ENCODE assay signal across 1 cellular context in the genomic region with DNA sequence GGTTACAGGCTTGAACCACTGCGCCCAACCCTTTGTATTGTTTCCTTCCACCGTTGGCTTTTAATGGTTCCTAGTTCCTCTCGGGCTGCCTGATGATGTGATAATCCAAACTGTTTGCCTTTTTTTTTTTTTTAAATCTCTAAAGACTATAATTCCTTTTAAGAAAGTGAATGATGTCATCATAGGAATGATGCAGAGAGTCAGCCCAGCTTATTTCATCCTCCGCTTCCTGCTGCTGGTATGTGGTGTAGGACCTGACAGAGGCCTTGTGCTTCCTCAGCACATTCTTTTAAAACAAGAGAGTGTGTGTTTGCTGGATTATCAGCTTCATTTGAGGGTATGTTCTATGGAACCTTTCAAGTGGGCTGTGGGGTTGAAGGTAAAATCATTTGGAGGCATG.
TF ChIP-seq lines count a peak whose summit lies in the region.

No MANE protein-coding gene starts in this region.

TF ChIP-seq in IMR-90, 13 proteins besides CTCF, POLR2A, EP300 and RAD21:
- TF ChIP-seq, protein P1, sequence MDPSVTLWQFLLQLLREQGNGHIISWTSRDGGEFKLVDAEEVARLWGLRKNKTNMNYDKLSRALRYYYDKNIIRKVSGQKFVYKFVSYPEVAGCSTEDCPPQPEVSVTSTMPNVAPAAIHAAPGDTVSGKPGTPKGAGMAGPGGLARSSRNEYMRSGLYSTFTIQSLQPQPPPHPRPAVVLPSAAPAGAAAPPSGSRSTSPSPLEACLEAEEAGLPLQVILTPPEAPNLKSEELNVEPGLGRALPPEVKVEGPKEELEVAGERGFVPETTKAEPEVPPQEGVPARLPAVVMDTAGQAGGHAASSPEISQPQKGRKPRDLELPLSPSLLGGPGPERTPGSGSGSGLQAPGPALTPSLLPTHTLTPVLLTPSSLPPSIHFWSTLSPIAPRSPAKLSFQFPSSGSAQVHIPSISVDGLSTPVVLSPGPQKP (IDR thresholded peaks at IDR 0.05; ENCODE audit: borderline replicate concordance, low read depth, low read length), result no peak
- no peak for TF ChIP-seq RCOR1 (IDR thresholded peaks at IDR 0.05; ENCODE audit: insufficient replicate concordance, low read length)
- no peak for TF ChIP-seq CEBPB (IDR thresholded peaks at IDR 0.05; ENCODE audit: low read depth, low read length)
- TF ChIP-seq MAFK (IDR thresholded peaks at IDR 0.05; ENCODE audit: low read depth, low read length), result no peak
- TF ChIP-seq NFE2L2 (IDR thresholded peaks at IDR 0.05; ENCODE audit: low read depth, low read length), result no peak
- no peak for TF ChIP-seq SMC3 (IDR thresholded peaks at IDR 0.05; ENCODE audit: low read depth, low read length)
- TF ChIP-seq RFX5 (IDR thresholded peaks at IDR 0.05; ENCODE audit: low read depth, low read length), result no peak
- TF ChIP-seq FOS (IDR thresholded peaks at IDR 0.05; ENCODE audit: low read depth, low read length), result no peak
- TF ChIP-seq CHD1 (IDR thresholded peaks at IDR 0.05; ENCODE audit: low read depth, low read length), result no peak
- TF ChIP-seq BHLHE40 (IDR thresholded peaks at IDR 0.05; ENCODE audit: low read depth, low read length), result no peak
- no peak for TF ChIP-seq MXI1 (IDR thresholded peaks at IDR 0.05; ENCODE audit: borderline replicate concordance, low read depth, low read length)
- TF ChIP-seq, protein P2, sequence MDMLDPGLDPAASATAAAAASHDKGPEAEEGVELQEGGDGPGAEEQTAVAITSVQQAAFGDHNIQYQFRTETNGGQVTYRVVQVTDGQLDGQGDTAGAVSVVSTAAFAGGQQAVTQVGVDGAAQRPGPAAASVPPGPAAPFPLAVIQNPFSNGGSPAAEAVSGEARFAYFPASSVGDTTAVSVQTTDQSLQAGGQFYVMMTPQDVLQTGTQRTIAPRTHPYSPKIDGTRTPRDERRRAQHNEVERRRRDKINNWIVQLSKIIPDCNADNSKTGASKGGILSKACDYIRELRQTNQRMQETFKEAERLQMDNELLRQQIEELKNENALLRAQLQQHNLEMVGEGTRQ (IDR thresholded peaks at IDR 0.05; ENCODE audit: low read depth, low read length), result no peak
- no peak for TF ChIP-seq MAZ (IDR thresholded peaks at IDR 0.05; ENCODE audit: borderline replicate concordance, low read depth, low read length)
